In genomic region chr10:79292026-79292425, GRCh38 we compare ENCODE assay signal across 29 cellular contexts. TPM values are rescaled to one million over a fixed set of nuclear protein-coding genes. Genes with fewer than 3 reads are reported as not detected.
DNase-seq lines count a peak whose midpoint lies in the region; ATAC-seq, FAIRE-seq and TF ChIP-seq lines count a peak whose summit lies in the region.
"Had no signal": no experiment of that assay in that cellular context is flagged by ENCODE, and none has a peak within 500 bp of the region (broad histone marks: within the 10 kb centered on the region; RNA-seq: fewer than 3 reads in every experiment).

No MANE protein-coding gene starts in this region.

- H3K36me3 Mint-ChIP-seq in endothelial cell (ENCODE audit: low read depth, unreplicated experiment) (peaks cover 40% of the 10 kb centered on the region), Calu3 (ENCODE audit: insufficient read depth, unreplicated experiment) (peaks cover 9% of the 10 kb centered on the region)

- no peak overlapping the region for H2BK15ac ChIP-seq in neuronal stem cell (ENCODE audit: low read length)

- peaks cover 56 to 96% of the 10 kb centered on the region in 2 experiments for H3K36me3 ChIP-seq in HepG2 (replicated peaks in 1 of 2; ENCODE audit: control insufficient read depth in 1 of 2, insufficient read depth in 2 of 2, low read length in 2 of 2)
- H3K36me3 ChIP-seq in right lobe of liver, result peaks cover 1 to 11% (median 5%) of the 10 kb centered on the region in 4 donors
- peaks cover 67 to 99% of the 10 kb centered on the region in 2 donors for H3K36me3 ChIP-seq in neuronal stem cell (replicated peaks in 1 of 2; ENCODE audit: control insufficient read depth in 2 of 2, insufficient read depth in 2 of 2, low read length in 2 of 2)

- no peak for TF ChIP-seq RAD21 in HepG2 (CRISPR knock-in tag; IDR thresholded peaks at IDR 0.05)

- H3K27me3 Mint-ChIP-seq in endothelial cell (ENCODE audit: unreplicated experiment) (peaks cover 22% of the 10 kb centered on the region), Calu3 (ENCODE audit: unreplicated experiment) (no peaks in the 10 kb centered on the region)
- H3K27me3 Mint-ChIP-seq: CD8-positive, alpha-beta memory T cell; naive thymus-derived CD4-positive, alpha-beta T cell had no signal

- no peak overlapping the region for H2BK120ac ChIP-seq in neuronal stem cell (ENCODE audit: low read depth, low read length)

- H3K4me1 ChIP-seq in HepG2 (ENCODE audit: insufficient read depth, low read length), result no peaks in the 10 kb centered on the region
- H3K4me1 ChIP-seq in right lobe of liver, result no peaks in the 10 kb centered on the region
- no peaks in the 10 kb centered on the region for H3K4me1 ChIP-seq in neuronal stem cell (ENCODE audit: control insufficient read depth in 2 of 2, insufficient read depth in 1 of 2, low read depth in 1 of 2, low read length in 2 of 2)

- H3K27me3 ChIP-seq in HepG2 (ENCODE audit: control insufficient read depth in 1 of 2, insufficient read depth in 2 of 2, low read length in 2 of 2) (no peaks in the 10 kb centered on the region), right lobe of liver (no peaks in the 10 kb centered on the region), neuronal stem cell (ENCODE audit: control insufficient read depth in 3 of 3, insufficient read depth in 3 of 3, low read depth in 1 of 3, low read length in 3 of 3) (no peaks in the 10 kb centered on the region)
- H3K27me3 ChIP-seq: brain microvascular endothelial cell had no signal

- BruUV-seq in HepG2 (replicated peaks; lab: Mats Ljungman, UMichigan) (no TSS peak), Calu3 (replicated peaks; lab: Mats Ljungman, UMichigan) (no TSS peak)

- POLR2A ChIA-PET in HepG2 (lab: Yijun Ruan, JAX), result no interaction called here

- in situ Hi-C loops in HepG2 (cut with HindIII; ENCODE audit: extremely low pct_ligation_motif_present, low pct_unique_long_range_greater_than_20kb), result no loop called here

- no peak for TF ChIP-seq CTCF in HepG2 (CRISPR knock-in tag; IDR thresholded peaks at IDR 0.05)
- no peak for TF ChIP-seq CTCF in right lobe of liver (IDR thresholded peaks at IDR 0.05)
- TF ChIP-seq CTCF in endothelial cell (IDR thresholded peaks at IDR 0.05; ENCODE audit: unreplicated experiment), result no peak
- no peak for TF ChIP-seq CTCF in Calu3 (IDR thresholded peaks at IDR 0.05; ENCODE audit: unreplicated experiment)

- no peak overlapping the region for H2BK12ac ChIP-seq in neuronal stem cell (ENCODE audit: low read length)

- peak overlapping the region; percentile 56 for H3K4me3 Mint-ChIP-seq in endothelial cell (ENCODE audit: unreplicated experiment)
- H3K4me3 Mint-ChIP-seq in Calu3 (ENCODE audit: low read depth, unreplicated experiment), result no peak overlapping the region
- H3K4me3 Mint-ChIP-seq: activated T-helper 1 cell treated with anti-CD3 and anti-CD28 coated beads, Interleukin-12 subunit alpha, Interleukin-12 subunit beta, Interleukin-2, Interleukin-4 antibody, amounts not matched to agents 30 ng/mL and 10 ng/mL and 1 ng/mL, durations not matched to agents 14 hours and 24 hours and 36 hours; CD8-positive, alpha-beta memory T cell; naive thymus-derived CD4-positive, alpha-beta T cell; T-helper 1 cell treated with Interleukin-12 subunit alpha and Interleukin-12 subunit beta and Interleukin-4 antibody, amounts not matched to agents 30 μg/mL and 1 μg/mL, for 36 hours had no signal

- H3K18ac ChIP-seq in neuronal stem cell (ENCODE audit: low read length), result peak overlapping the region; percentile 13

- peaks cover 12% of the 10 kb centered on the region for H3K4me1 Mint-ChIP-seq in endothelial cell (ENCODE audit: unreplicated experiment)
- peaks cover 17% of the 10 kb centered on the region for H3K4me1 Mint-ChIP-seq in Calu3 (ENCODE audit: low read depth, unreplicated experiment)

- H3K4me3 ChIP-seq in HepG2 (replicated peaks in 1 of 3; ENCODE audit: insufficient read depth in 1 of 3, low read depth in 2 of 3, low read length in 3 of 3) (no peak overlapping the region), right lobe of liver (no peak overlapping the region), neuronal stem cell (ENCODE audit: low read length in 2 of 2) (no peak overlapping the region)
- H3K4me3 ChIP-seq: GM23248 had no signal

- no peak overlapping the region for H2AK5ac ChIP-seq in neuronal stem cell (ENCODE audit: low read depth, low read length)

- H3K79me1 ChIP-seq in neuronal stem cell (ENCODE audit: low read depth, low read length), result peaks cover 3% of the 10 kb centered on the region

- ATAC-seq in HepG2 (no peak), right lobe of liver (no peak), HG02885 (IDR thresholded peaks at IDR 0.05; ENCODE audit: poor library complexity, unreplicated experiment) (no peak)
- ATAC-seq: naive thymus-derived CD4-positive, alpha-beta T cell had no signal

- intact Hi-C loops in HepG2 (cut with micrococcal nuclease; ENCODE audit: unreplicated experiment), result loop anchor here (10.0 kb wide), 1 partner anchor 53 kb away; the partner anchor contains the start of gene PPIF
- intact Hi-C loops in right lobe of liver (cut with DNase I), result no loop called here
- intact Hi-C loops in Calu3 (cut with micrococcal nuclease; ENCODE audit: unreplicated experiment), result no loop called here
- intact Hi-C loops in posterior cingulate gyrus (cut with DNase I), result loop anchor here (5.0 kb wide), 1 partner anchor 55 kb away; the partner anchor contains the start of gene PPIF

- peaks cover 9% of the 10 kb centered on the region; the same call in 1 of the 2 replicates for H4K20me1 ChIP-seq in HepG2 (ENCODE audit: insufficient read depth, low read length)

- no peak overlapping the region for H3K9ac ChIP-seq in HepG2 (ENCODE audit: insufficient read depth, low read depth, low read length)
- H3K9ac ChIP-seq in neuronal stem cell (ENCODE audit: low read depth, low read length, poor library complexity), result no peak overlapping the region
- H3K9ac ChIP-seq: GM23248 had no signal

- H3K23ac ChIP-seq in neuronal stem cell (ENCODE audit: low read depth, low read length, poor library complexity), result peak overlapping the region; percentile 67

- H4K8ac ChIP-seq in neuronal stem cell (ENCODE audit: low read depth, low read length), result no peak overlapping the region

- WGBS in HepG2 (ENCODE audit: low lambda C conversion rate), result 90% methylated on average over 9 of the region's 11 CpGs
- no CpG with 5 or more reads among the region's 11 CpGs for WGBS in right lobe of liver (ENCODE audit: insufficient coverage, low coverage, low lambda C conversion rate, missing lambda C conversion rate)
- no CpG with 5 or more reads among the region's 11 CpGs for WGBS in neuronal stem cell (ENCODE audit: extremely low coverage in 2 of 2, insufficient read length in 2 of 2, insufficient replicate concordance in 1 of 2), 2 donors

- FAIRE-seq in HepG2 (lab: Jason Lieb, UNC), result no peak
- FAIRE-seq: keratinocyte had no signal

- no peak overlapping the region for H3K14ac ChIP-seq in neuronal stem cell (ENCODE audit: low read length)

- H3K9me3 Mint-ChIP-seq in endothelial cell (ENCODE audit: unreplicated experiment) (no peaks in the 10 kb centered on the region), Calu3 (ENCODE audit: low read depth, unreplicated experiment) (no peaks in the 10 kb centered on the region)
- H3K9me3 Mint-ChIP-seq: activated T-helper 1 cell treated with anti-CD3 and anti-CD28 coated beads, Interleukin-12 subunit alpha, Interleukin-12 subunit beta, Interleukin-2, Interleukin-4 antibody, amounts not matched to agents 30 ng/mL and 10 ng/mL and 1 ng/mL, durations not matched to agents 14 hours and 24 hours and 36 hours; CD8-positive, alpha-beta memory T cell; naive thymus-derived CD4-positive, alpha-beta T cell; T-helper 1 cell treated with Interleukin-12 subunit alpha and Interleukin-12 subunit beta and Interleukin-4 antibody, amounts not matched to agents 30 μg/mL and 1 μg/mL, for 36 hours had no signal

- no peak overlapping the region for H2BK5ac ChIP-seq in neuronal stem cell (ENCODE audit: low read length)

- no peaks in the 10 kb centered on the region for H3K79me2 ChIP-seq in HepG2 (ENCODE audit: insufficient read depth, low read length)

- H2AFZ ChIP-seq in HepG2 (ENCODE audit: low read length) (no peak overlapping the region), neuronal stem cell (ENCODE audit: low read length) (no peak overlapping the region)
- H2AFZ ChIP-seq: GM23248 had no signal

- H3K27ac ChIP-seq in HepG2 (ENCODE audit: extremely low read length, insufficient read depth, low read length), result no peak overlapping the region
- H3K27ac ChIP-seq in right lobe of liver, result no peak overlapping the region
- H3K27ac ChIP-seq in neuronal stem cell (replicated peaks; ENCODE audit: low read length), result no peak overlapping the region
- H3K27ac ChIP-seq: brain microvascular endothelial cell, epithelial cell of prostate, GM23248 had no signal

- H3K27ac Mint-ChIP-seq in endothelial cell (ENCODE audit: unreplicated experiment), result no peak overlapping the region
- no peak overlapping the region for H3K27ac Mint-ChIP-seq in Calu3 (ENCODE audit: unreplicated experiment)

- DNase-seq in HepG2 (ENCODE audit: low spot score) (no peak), right lobe of liver (no peak), endothelial cell (ENCODE audit: low spot score) (no peak), neuronal stem cell (ENCODE audit: low spot score) (no peak), Calu3 (no peak), posterior cingulate gyrus (no peak)
- DNase-seq: activated CD8-positive, alpha-beta memory T cell treated with anti-CD3 and anti-CD28 coated beads, Interleukin-2, amount 50 U/mL, for 48 hours; activated naive CD4-positive, alpha-beta T cell treated with anti-CD3 and anti-CD28 coated beads, Interleukin-2, amount 50 U/mL, for 16 hours; brain microvascular endothelial cell; CD8-positive, alpha-beta memory T cell; DMS 273 treated with DMSO at 0.1 percent for 48 hours; effector CD8-positive, alpha-beta T cell; GM23248; head of caudate nucleus; KG1; left ventricle myocardium superior; naive thymus-derived CD4-positive, alpha-beta T cell; NCI-H1417; NCI-H2029; NCI-H526; NK-92 treated with Interleukin-12 subunit alpha and Interleukin-12 subunit beta, amount 100 ng/mL, for 24 hours; occipital lobe; PC-3; stimulated activated naive CD4-positive, alpha-beta T cell had no signal

- H3K4ac ChIP-seq in neuronal stem cell (ENCODE audit: low read length), result no peak overlapping the region

- CTCF ChIA-PET in HepG2 (lab: Yijun Ruan, JAX; ENCODE audit: low intra/inter-chr PET ratio, low total read pairs) (no interaction called here), Calu3 (lab: Charles Lee) (no interaction called here)

- H3K4me2 ChIP-seq in HepG2 (ENCODE audit: low read depth, low read length) (no peak overlapping the region), neuronal stem cell (ENCODE audit: insufficient read depth, low read length, poor library complexity, severe bottlenecking) (no peak overlapping the region)

- no peaks in the 10 kb centered on the region for H3K9me3 ChIP-seq in HepG2 (ENCODE audit: low read length)
- H3K9me3 ChIP-seq in right lobe of liver, result no peaks in the 10 kb centered on the region
- no peaks in the 10 kb centered on the region for H3K9me3 ChIP-seq in neuronal stem cell (replicated peaks in 1 of 2; ENCODE audit: control insufficient read depth in 2 of 2, insufficient read depth in 1 of 2, low read depth in 1 of 2, low read length in 2 of 2)

- TF ChIP-seq EP300 in HepG2 (IDR thresholded peaks at IDR 0.05; ENCODE audit: low read depth in 2 of 2, low read length in 2 of 2), result no peak
- TF ChIP-seq EP300 in HepG2 (CRISPR knock-in tag; IDR thresholded peaks at IDR 0.05; ENCODE audit: borderline replicate concordance), result no peak

- no peak overlapping the region for H4K91ac ChIP-seq in neuronal stem cell (ENCODE audit: low read depth, low read length, poor library complexity)

- TF ChIP-seq POLR2A in HepG2 (IDR thresholded peaks at IDR 0.05; ENCODE audit: insufficient read depth in 1 of 2, low read depth in 2 of 2, low read length in 2 of 2) (no peak), right lobe of liver (IDR thresholded peaks at IDR 0.05) (no peak)

RNA-seq across cellular contexts. Expression of gene PPIF, which starts 55.2 kb away (rescaled TPM):
- 157 and 178 TPM in 2 replicates for total RNA-seq in HepG2 (2016; rRNA removed; fragmentation: Illumina TruSeq; extraction: Trizol)
- total RNA-seq in HepG2 (2016; cell fraction: cytosol; rRNA removed; fragmentation: Illumina TruSeq; extraction: Trizol; ENCODE audit: low read depth), result 30.6 and 37.3 TPM in 2 replicates
- 154 and 176 TPM in 2 replicates for total RNA-seq in HepG2 (2016; cell fraction: insoluble cytoplasmic fraction; rRNA removed; fragmentation: Illumina TruSeq; extraction: Trizol)
- total RNA-seq in HepG2 (2016; cell fraction: membrane; rRNA removed; fragmentation: Illumina TruSeq; extraction: Trizol), result 93.6 and 97.6 TPM in 2 replicates
- 106 and 121 TPM in 2 replicates for total RNA-seq in HepG2 (2016; cell fraction: nucleus; rRNA removed; fragmentation: Illumina TruSeq; extraction: Trizol)
- 134 and 147 TPM in 2 replicates for polyA plus RNA-seq in HepG2 (2011; rRNA removed)
- polyA plus RNA-seq in HepG2 (2011; cell fraction: cytosol; rRNA removed), result 144 and 156 TPM in 2 replicates
- polyA plus RNA-seq in HepG2 (2011; cell fraction: nucleus; rRNA removed), result 229 and 231 TPM in 2 replicates
- 92.0 and 152 TPM in 2 replicates for polyA plus RNA-seq in HepG2 (2012)
- polyA plus RNA-seq in HepG2 (2016; cell fraction: cytosol; fragmentation: Illumina TruSeq; extraction: Trizol; ENCODE audit: low read depth), result 48.0 and 48.3 TPM in 2 replicates
- 270 and 301 TPM in 2 replicates for polyA plus RNA-seq in HepG2 (2016; cell fraction: insoluble cytoplasmic fraction; fragmentation: Illumina TruSeq; extraction: Trizol; ENCODE audit: low read depth)
- polyA plus RNA-seq in HepG2 (2016; cell fraction: membrane; fragmentation: Illumina TruSeq; extraction: Trizol; ENCODE audit: low read depth), result 80.3 and 83.8 TPM in 2 replicates
- polyA plus RNA-seq in HepG2 (2016; cell fraction: nucleus; fragmentation: Illumina TruSeq; extraction: Trizol; ENCODE audit: insufficient read depth, low read depth), result 218 and 229 TPM in 2 replicates
- polyA minus RNA-seq in HepG2 (2011; rRNA and poly(A)+ RNA removed; ENCODE audit: low replicate concordance), result 220 and 249 TPM in 2 replicates
- 69.6 and 71.7 TPM in 2 replicates for polyA minus RNA-seq in HepG2 (2011; cell fraction: cytosol; rRNA and poly(A)+ RNA removed)
- 105 and 112 TPM in 2 replicates for polyA minus RNA-seq in HepG2 (2011; cell fraction: nucleus; rRNA and poly(A)+ RNA removed)
- 100 to 1,000 TPM in 1 of 6 experiments, 10 to 100 TPM in 5; 53.7 to 106 (median 90.1) TPM for total RNA-seq in right lobe of liver
- total RNA-seq in endothelial cell (ENCODE audit: unreplicated experiment), result 21.9 TPM
- 42.1 TPM for polyA plus RNA-seq in neuronal stem cell (2013, experiment 1 of 2)
- 42.3 TPM for polyA plus RNA-seq in neuronal stem cell (2013, experiment 2 of 2)
- 77.2 and 86.2 TPM in 2 replicates for total RNA-seq in Calu3 (2022)

Comparison
In these comparisons a context has a peak if more than half of its experiments do, and no peak if none do; other contexts are left out.
1. intact Hi-C loops: an anchor here in HepG2 (10.0 kb wide) and posterior cingulate gyrus (5.0 kb wide); none called in right lobe of liver and Calu3.